1 cellular context compared by ENCODE assay signal in the genomic region with DNA sequence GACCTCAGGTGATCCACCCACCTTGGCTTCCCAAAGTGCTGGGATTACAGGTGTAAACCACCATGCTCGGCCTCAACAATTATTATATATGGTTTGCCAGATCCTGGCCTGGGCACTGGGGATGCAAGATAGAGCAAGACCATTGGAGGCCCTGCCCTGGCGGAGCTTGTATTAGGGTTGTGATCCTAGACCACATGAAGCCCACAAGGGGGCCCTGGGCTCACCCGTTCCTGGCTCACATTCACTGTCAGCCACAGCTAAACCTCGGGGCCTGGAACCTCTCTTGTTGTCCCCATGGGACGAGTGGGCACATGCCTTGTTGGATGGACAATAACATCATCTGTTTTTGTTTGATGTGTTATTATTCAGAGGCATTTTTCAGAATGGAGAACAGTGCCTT.
TF ChIP-seq lines count a peak whose summit lies in the region.

No MANE protein-coding gene starts in this region.

TF ChIP-seq in GM23338, 12 proteins besides CTCF, POLR2A, EP300 and RAD21 (continued from another document):
- TF ChIP-seq, protein P1, sequence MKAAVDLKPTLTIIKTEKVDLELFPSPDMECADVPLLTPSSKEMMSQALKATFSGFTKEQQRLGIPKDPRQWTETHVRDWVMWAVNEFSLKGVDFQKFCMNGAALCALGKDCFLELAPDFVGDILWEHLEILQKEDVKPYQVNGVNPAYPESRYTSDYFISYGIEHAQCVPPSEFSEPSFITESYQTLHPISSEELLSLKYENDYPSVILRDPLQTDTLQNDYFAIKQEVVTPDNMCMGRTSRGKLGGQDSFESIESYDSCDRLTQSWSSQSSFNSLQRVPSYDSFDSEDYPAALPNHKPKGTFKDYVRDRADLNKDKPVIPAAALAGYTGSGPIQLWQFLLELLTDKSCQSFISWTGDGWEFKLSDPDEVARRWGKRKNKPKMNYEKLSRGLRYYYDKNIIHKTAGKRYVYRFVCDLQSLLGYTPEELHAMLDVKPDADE (IDR thresholded peaks at IDR 0.05) = no peak
- TF ChIP-seq ZNF114 (CRISPR knock-in tag; IDR thresholded peaks at IDR 0.05) (no peak), EZH2phosphoT487 (IDR thresholded peaks at IDR 0.05; ENCODE audit: unreplicated experiment) (no peak), ZNF331 (CRISPR knock-in tag; IDR thresholded peaks at IDR 0.05; ENCODE audit: low read depth) (no peak), EZH2 (IDR thresholded peaks at IDR 0.05; ENCODE audit: low read depth, unreplicated experiment) (no peak), STAT1 (IDR thresholded peaks at IDR 0.05; ENCODE audit: unreplicated experiment) (no peak), POLR2AphosphoS5 (IDR thresholded peaks at IDR 0.05; ENCODE audit: low read depth) (no peak), JUNB (IDR thresholded peaks at IDR 0.05; ENCODE audit: unreplicated experiment) (no peak)
